ENCODE assay signal across 8 cellular contexts in the genomic region with DNA sequence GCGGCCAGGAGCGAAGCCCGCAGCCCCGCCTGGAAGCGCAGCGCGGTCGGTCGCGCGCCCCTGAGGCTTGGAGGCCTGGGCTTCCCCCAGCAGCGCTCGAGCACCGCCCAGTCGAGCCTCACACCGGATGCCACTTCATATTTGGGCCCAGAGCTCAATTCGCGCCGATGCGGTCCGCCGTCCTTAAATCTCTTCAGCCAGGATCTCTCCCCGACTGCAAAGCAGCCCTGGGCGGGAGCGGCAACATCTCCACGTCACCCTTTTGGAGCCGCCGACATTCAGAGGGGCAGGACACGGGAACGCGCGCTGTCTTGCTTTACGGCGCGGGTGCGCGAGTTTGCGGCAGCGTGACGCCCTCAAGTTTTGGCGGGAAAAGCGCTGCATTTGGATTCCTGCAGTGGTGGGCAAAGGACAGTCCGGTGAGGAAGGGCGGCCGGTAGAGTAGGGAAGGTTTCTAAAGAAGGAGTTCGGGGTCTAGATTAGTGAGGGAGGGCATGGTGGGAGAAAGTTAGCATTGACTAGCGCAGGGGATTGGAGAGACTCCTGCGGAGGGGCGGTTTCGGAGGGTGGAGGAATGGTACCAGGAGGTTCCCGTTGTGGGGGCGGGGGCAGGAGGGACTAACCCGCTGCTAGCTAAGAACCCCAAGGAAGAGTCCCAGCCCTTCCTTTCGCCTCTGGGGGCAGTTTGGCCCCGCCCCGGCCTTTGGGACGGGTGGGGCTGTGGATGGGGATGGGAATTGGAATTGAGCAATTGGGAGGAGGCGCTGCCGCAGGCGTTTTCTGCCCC.
DNase-seq lines count a peak whose midpoint lies in the region; ATAC-seq and TF ChIP-seq lines count a peak whose summit lies in the region.

No MANE protein-coding gene starts in this region.

- H3K4me3 ChIP-seq in choroid plexus epithelial cell (ENCODE audit: low read depth, low read length), result peak overlapping the region; percentile 85

- ATAC-seq in GM19025 (IDR thresholded peaks at IDR 0.05; ENCODE audit: low read depth, unreplicated experiment), result peak; percentile 90
- peak; percentile 86 for ATAC-seq in HG03342 (IDR thresholded peaks at IDR 0.05; ENCODE audit: unreplicated experiment)

- TF ChIP-seq CTCF in choroid plexus epithelial cell (conservative IDR thresholded peaks at IDR 0.05; ENCODE audit: low read depth, low read length), result no peak

- DNase-seq in AG20443 (ENCODE audit: low spot score) (peak; percentile 91), NCI-H345 treated with DMSO at 0.1 percent for 48 hours (lab: John Stamatoyannopoulos, UW; ENCODE audit: unreplicated experiment) (peak; percentile 88), choroid plexus epithelial cell (ENCODE audit: low read depth) (peak; percentile 91), kidney tubule cell (ENCODE audit: low spot score) (peak; percentile 91)
- DNase-seq in activated CD4-positive, alpha-beta T cell treated with anti-CD3 and anti-CD28 coated beads for 24 hours (ENCODE audit: low read depth in 2 of 2), result peak; percentile 74 to 85
- peak; percentile 57 to 70 for DNase-seq in stimulated activated CD4-positive, alpha-beta T cell treated with anti-CD3 and anti-CD28 coated beads, Interleukin-1b, Interleukin-23, amount 100 ng/mL, for 1 hour (ENCODE audit: low read depth in 2 of 2)

Comparison
In these comparisons a context has a peak if more than half of its experiments do, and no peak if none do; other contexts are left out.
1. Peak in every context shown above with its lines: DNase-seq, ATAC-seq and H3K4me3 ChIP-seq.